Comparison of ENCODE assay signal across 9 cellular contexts in the genomic region with DNA sequence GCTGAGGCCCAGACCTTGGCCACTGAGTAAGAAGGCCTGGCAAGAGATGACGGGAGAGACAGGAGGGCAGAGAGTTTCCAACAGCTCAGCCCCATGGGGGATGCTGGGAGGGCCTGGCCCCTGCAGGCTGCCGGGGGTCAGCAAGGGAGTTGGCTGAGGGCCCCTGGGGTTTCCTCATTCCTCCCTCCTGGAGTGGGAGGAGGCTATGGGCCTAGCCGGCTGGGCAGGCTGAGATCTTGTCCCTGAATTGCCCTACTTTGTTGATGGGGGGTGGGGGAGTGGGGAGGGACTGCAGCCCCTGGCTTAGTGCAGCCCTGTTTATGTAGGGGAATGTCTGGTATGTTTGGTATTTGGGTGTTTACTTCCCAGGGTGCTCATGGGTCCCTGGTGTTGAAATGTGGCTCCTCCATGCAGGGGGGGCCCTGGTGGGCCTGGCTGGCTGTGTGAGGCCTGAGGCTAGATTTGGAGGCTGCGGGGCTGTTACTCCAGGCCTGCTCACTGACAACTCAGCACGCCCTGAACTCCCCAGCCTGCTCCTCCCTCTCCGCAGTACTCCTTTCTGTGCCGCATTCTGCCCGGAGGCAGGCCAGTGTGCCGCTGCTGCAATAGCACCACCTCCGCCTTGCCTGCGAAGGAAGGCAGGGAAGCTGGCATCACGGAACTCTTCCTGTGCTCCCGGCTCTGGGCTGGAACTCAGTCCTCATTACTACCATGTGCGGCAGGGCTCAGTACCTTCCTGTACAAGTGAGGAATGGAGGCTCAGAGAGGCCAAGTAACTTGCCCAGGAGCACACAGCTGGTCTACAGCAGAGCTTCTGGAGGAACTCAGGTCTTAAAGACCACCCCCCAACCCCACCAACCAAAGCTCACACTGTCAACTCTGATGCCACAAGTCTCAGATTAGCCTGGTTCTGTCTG. TPM values are rescaled to one million over a fixed set of nuclear protein-coding genes. Genes with fewer than 3 reads are reported as not detected.
A peak's percentile ranks its signal among the peaks of the same experiment; 100 is the strongest.
DNase-seq lines count a peak whose midpoint lies in the region; ATAC-seq and TF ChIP-seq lines count a peak whose summit lies in the region.
"Had no signal": no experiment of that assay in that cellular context is flagged by ENCODE, and none has a peak within 500 bp of the region (broad histone marks: within the 10 kb centered on the region; RNA-seq: fewer than 3 reads in every experiment).

No MANE protein-coding gene starts in this region.

- H3K4me1 ChIP-seq in transverse colon: peaks cover 59 to 96% (median 75%) of the 10 kb centered on the region in 4 donors

- no peak for TF ChIP-seq POLR2A in lower leg skin (IDR thresholded peaks at IDR 0.05)
- TF ChIP-seq POLR2A in transverse colon (IDR thresholded peaks at IDR 0.05): no peak

- H3K27ac Mint-ChIP-seq in T-cell (no peak overlapping the region), immature natural killer cell (no peak overlapping the region)

- POLR2A ChIA-PET in T-cell (lab: Charles Lee): no interaction called here

- H3K9me3 ChIP-seq in transverse colon: no peaks in the 10 kb centered on the region

- H3K4me1 Mint-ChIP-seq in T-cell (no peaks in the 10 kb centered on the region), immature natural killer cell (peaks cover 3 to 6% of the 10 kb centered on the region in 2 donors)

- H3K36me3 Mint-ChIP-seq in T-cell: no peaks in the 10 kb centered on the region
- no peaks in the 10 kb centered on the region for H3K36me3 Mint-ChIP-seq in immature natural killer cell

- no peaks in the 10 kb centered on the region for H3K9me3 Mint-ChIP-seq in T-cell
- H3K9me3 Mint-ChIP-seq in immature natural killer cell: no peaks in the 10 kb centered on the region

- CTCF ChIA-PET in T-cell (lab: Charles Lee): interaction anchor here (0.5 to 1.0 kb wide), 4 partner anchors 145 to 1334 kb away, joined by 3 to 8 read pairs (median 4); no protein-coding TSS in a partner anchor

- TF ChIP-seq CTCF in lower leg skin (IDR thresholded peaks at IDR 0.05) (no peak), transverse colon (IDR thresholded peaks at IDR 0.05) (no peak)

- H3K4me3 Mint-ChIP-seq in T-cell: no peak overlapping the region
- H3K4me3 Mint-ChIP-seq in immature natural killer cell: no peak overlapping the region

- H3K27me3 ChIP-seq in transverse colon: no peaks in the 10 kb centered on the region

- H3K4me3 ChIP-seq in lower leg skin (ENCODE audit: low read depth, poor library complexity, severe bottlenecking): no peak overlapping the region
- H3K4me3 ChIP-seq in transverse colon: no peak overlapping the region

- DNase-seq in HuH-7.5 (ENCODE audit: low spot score) (peak; percentile 60), dedifferentiated amniotic fluid mesenchymal stem cell (ENCODE audit: extremely low spot score) (peak; percentile 92), lower leg skin (ENCODE audit: low spot score in 2 of 2) (peak; percentile 67 to 93), transverse colon (peak; percentile 50), T-cell (no peak), immature natural killer cell (no peak), DMS 273 treated with DMSO at 0.1 percent for 48 hours (lab: John Stamatoyannopoulos, UW) (no peak), middle frontal gyrus (ENCODE audit: extremely low spot score, low spot score) (no peak)
- DNase-seq: NCI-H1930 had no signal

- H3K36me3 ChIP-seq in transverse colon: no peaks in the 10 kb centered on the region

- peak overlapping the region; percentile 82 to 90 (median 86) for H3K27ac ChIP-seq in transverse colon

- no peak for TF ChIP-seq EP300 in transverse colon (IDR thresholded peaks at IDR 0.05; ENCODE audit: low read depth)

- H3K27me3 Mint-ChIP-seq in T-cell (peaks cover 0 to 12% of the 10 kb centered on the region in 2 donors), immature natural killer cell (ENCODE audit: low read depth in 3 of 3) (peaks cover 0 to 4% (median 3%) of the 10 kb centered on the region in 3 donors)

- intact Hi-C loops in lower leg skin (cut with DNase I; ENCODE audit: low total_unique reads): no loop called here
- intact Hi-C loops in transverse colon (cut with DNase I; ENCODE audit: low total_unique reads): no loop called here

- in situ Hi-C loops in transverse colon (cut with MboI; ENCODE audit: low pct_ligation_motif_present in 1 of 4, low pct_unique_long_range_greater_than_20kb in 1 of 4, low sequenced_read_pairs in 3 of 4): no loop called here

- WGBS in lower leg skin, 2 donors: 11 to 26% methylated on average over 13 to 14 of the region's 14 CpGs
- WGBS in transverse colon (ENCODE audit: low coverage in 1 of 2), 2 donors: 67% methylated on average over 14 of the region's 14 CpGs; no CpG with 5 or more reads in 1 of the 2 donors

- no peak for ATAC-seq in T-cell (replicated peaks in 1 of 4)

RNA-seq across cellular contexts. Expression of gene JDP2, which starts 25.3 kb away (rescaled TPM):
- 10 to 100 TPM; 31.7 to 53.9 (median 36.0) TPM for total RNA-seq in lower leg skin
- 100 to 1,000 TPM in 1 of 4 donors, 10 to 100 TPM in 3; 49.2 to 108 (median 57.8) TPM for total RNA-seq in transverse colon
- total RNA-seq in T-cell: under 1 TPM; 0.45 to 0.93 (median 0.76) TPM
- under 1 TPM in 1 of 3 donors, not detected in 2; 0.47 TPM for polyA plus RNA-seq in immature natural killer cell

Comparison
In these comparisons a context has a peak if more than half of its experiments do, and no peak if none do; other contexts are left out.
1. DNase-seq: peak in HuH-7.5 (single experiment), dedifferentiated amniotic fluid mesenchymal stem cell (single experiment), lower leg skin (2 of 2) and transverse colon (single experiment); none in T-cell (0 of 34), immature natural killer cell (0 of 3), DMS 273 treated with DMSO at 0.1 percent for 48 hours (single experiment) and middle frontal gyrus (single experiment).
2. RNA of gene JDP2, which starts 25.3 kb away (total RNA-seq): 49.2 to 108 TPM in transverse colon and 31.7 to 53.9 TPM in lower leg skin; 0.45 to 0.93 TPM in T-cell; every median in the first group is over 10 times any median in the second.